33 cellular contexts compared by ENCODE assay signal in the genomic region with DNA sequence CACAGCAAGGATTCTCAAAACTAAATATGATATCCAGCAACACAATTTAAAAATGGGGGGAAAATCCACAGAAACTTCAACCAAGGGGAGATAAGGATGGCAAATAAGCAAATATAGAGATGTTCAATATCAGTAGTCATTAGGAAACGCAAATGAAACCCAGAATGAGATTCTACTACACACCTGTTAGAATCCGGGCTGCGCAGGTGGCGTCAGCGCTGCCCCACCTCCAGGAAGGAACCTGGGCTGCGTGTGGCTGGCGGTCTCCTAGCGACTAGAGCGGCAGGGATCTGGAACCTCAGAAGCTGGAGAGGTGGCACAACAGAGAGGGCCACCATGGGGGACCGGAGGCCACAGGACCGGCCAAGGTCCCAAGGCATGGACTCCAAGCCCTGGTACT. TPM values are rescaled to one million over a fixed set of nuclear protein-coding genes. Genes with fewer than 3 reads are reported as not detected.
"Had no signal": no experiment of that assay in that cellular context is flagged by ENCODE, and none has a peak within 500 bp of the region (broad histone marks: within the 10 kb centered on the region; RNA-seq: fewer than 3 reads in every experiment).

Gene FAM47B, plus strand, starts transcription at position 301 of the 400 bp plus-strand sequence. Its CDS starts 36 bp downstream, at position 337.

- H3K27ac ChIP-seq: stomach, suprapubic skin, thoracic aorta, thyroid gland, tibial artery, tibial nerve, transverse colon, upper lobe of left lung, upper lobe of right lung, uterus, vagina had no signal

- H3K4me3 ChIP-seq: stomach, suprapubic skin, thoracic aorta, thyroid gland, tibial artery, tibial nerve, transverse colon, upper lobe of left lung, upper lobe of right lung, uterus, vagina had no signal

- H3K27me3 ChIP-seq: stomach, suprapubic skin, thyroid gland, tibial artery, tibial nerve, transverse colon, upper lobe of left lung, upper lobe of right lung, uterus, vagina had no signal

- H3K27me3 Mint-ChIP-seq: stimulated activated memory B cell treated with anti-CD40 and anti-IgM and Interleukin-4, amounts not matched to agents 10 μg/mL and 1 μg/mL and 100 μg/mL, for 72 hours; stimulated activated naive B cell treated with anti-CD40 and anti-IgM and Interleukin-4, amounts not matched to agents 10 μg/mL and 1 μg/mL and 100 μg/mL, for 72 hours; stimulated activated naive CD8-positive, alpha-beta T cell treated with anti-CD3 and anti-CD28 coated beads, Interleukin-15, amount 100 ng/mL, for 72 hours; stimulated activated naive CD8-positive, alpha-beta T cell treated with anti-CD3 and anti-CD28 coated beads, Interleukin-15, Interleukin-2, amounts not matched to agents 100 ng/mL and 50 ng/mL, for 24 hours; type B pancreatic cell had no signal

- H3K36me3 ChIP-seq: stomach, suprapubic skin, thoracic aorta, thyroid gland, tibial artery, tibial nerve, transverse colon, upper lobe of left lung, upper lobe of right lung, uterus, vagina had no signal

- H3K27ac Mint-ChIP-seq: stimulated activated effector memory CD8-positive, alpha-beta T cell treated with anti-CD3 and anti-CD28 coated beads, Interleukin-12 subunit alpha, Interleukin-12 subunit beta, amount 100 ng/mL, for 72 hours; stimulated activated memory B cell treated with anti-CD40 and anti-IgM and Interleukin-4, amounts not matched to agents 10 μg/mL and 1 μg/mL and 100 μg/mL, for 72 hours; stimulated activated naive B cell treated with anti-CD40 and anti-IgM and Interleukin-4, amounts not matched to agents 10 μg/mL and 1 μg/mL and 100 μg/mL, for 72 hours; stimulated activated naive CD8-positive, alpha-beta T cell treated with anti-CD3 and anti-CD28 coated beads, Interleukin-15, amount 100 ng/mL, for 72 hours; stimulated activated naive CD8-positive, alpha-beta T cell treated with anti-CD3 and anti-CD28 coated beads, Interleukin-15, Interleukin-2, amounts not matched to agents 100 ng/mL and 50 ng/mL, for 24 hours; type B pancreatic cell had no signal

- DNase-seq: stimulated activated CD4-positive, alpha-beta T cell treated with anti-CD3 and anti-CD28 coated beads, Interleukin-2, amount 100 ng/mL, for 48 hours; stimulated activated CD4-positive, alpha-beta T cell treated with anti-CD3 and anti-CD28 coated beads, Interleukin-4, amount 100 ng/mL, for 1 hour; stimulated activated CD4-positive, alpha-beta T cell treated with anti-CD3 and anti-CD28 coated beads, Interleukin-4, amount 100 ng/mL, for 24 hours; stimulated activated CD4-positive, alpha-beta T cell treated with anti-CD3 and anti-CD28 coated beads, Interleukin-4, amount 100 ng/mL, for 4 hours; stimulated activated CD8-positive, alpha-beta memory T cell treated with anti-CD3 and anti-CD28 coated beads, Interleukin-4, amount 100 ng/mL, for 48 hours; stimulated activated naive B cell treated with anti-CD40 and anti-IgM and Interleukin-4, amounts not matched to agents 10 μg/mL and 1 μg/mL and 100 μg/mL, for 72 hours; stimulated activated naive CD4-positive, alpha-beta T cell; stimulated activated naive CD4-positive, alpha-beta T cell treated with Interleukin-2 at 50 U/mL for 16 hours; stimulated activated naive CD8-positive, alpha-beta T cell treated with anti-CD3 and anti-CD28 coated beads, Interleukin-15, amount 100 ng/mL, for 72 hours; stimulated activated naive CD8-positive, alpha-beta T cell treated with anti-CD3 and anti-CD28 coated beads, Interleukin-15, Interleukin-2, amounts not matched to agents 100 U/mL and 50 U/mL, for 24 hours; stomach; substantia nigra; thyroid gland; tibial artery; transverse colon; trophoblast cell; upper lobe of right lung; uterus had no signal

- H3K4me1 Mint-ChIP-seq: stimulated activated effector memory CD8-positive, alpha-beta T cell treated with anti-CD3 and anti-CD28 coated beads, Interleukin-12 subunit alpha, Interleukin-12 subunit beta, amount 100 ng/mL, for 72 hours; stimulated activated memory B cell treated with anti-CD40 and anti-IgM and Interleukin-4, amounts not matched to agents 10 μg/mL and 1 μg/mL and 100 μg/mL, for 72 hours; stimulated activated naive B cell treated with anti-CD40 and anti-IgM and Interleukin-4, amounts not matched to agents 10 μg/mL and 1 μg/mL and 100 μg/mL, for 72 hours; stimulated activated naive CD8-positive, alpha-beta T cell treated with anti-CD3 and anti-CD28 coated beads, Interleukin-15, amount 100 ng/mL, for 72 hours had no signal

- H3K36me3 Mint-ChIP-seq: stimulated activated effector memory CD8-positive, alpha-beta T cell treated with anti-CD3 and anti-CD28 coated beads, Interleukin-12 subunit alpha, Interleukin-12 subunit beta, amount 100 ng/mL, for 72 hours; stimulated activated memory B cell treated with anti-CD40 and anti-IgM and Interleukin-4, amounts not matched to agents 10 μg/mL and 1 μg/mL and 100 μg/mL, for 72 hours; stimulated activated naive B cell treated with anti-CD40 and anti-IgM and Interleukin-4, amounts not matched to agents 10 μg/mL and 1 μg/mL and 100 μg/mL, for 72 hours; type B pancreatic cell had no signal

- H3K4me1 ChIP-seq: stomach, suprapubic skin, thyroid gland, tibial artery, tibial nerve, transverse colon, upper lobe of left lung, upper lobe of right lung, uterus, vagina had no signal

- H3K9me3 Mint-ChIP-seq: stimulated activated effector memory CD8-positive, alpha-beta T cell treated with anti-CD3 and anti-CD28 coated beads, Interleukin-12 subunit alpha, Interleukin-12 subunit beta, amount 100 ng/mL, for 72 hours; stimulated activated naive CD8-positive, alpha-beta T cell treated with anti-CD3 and anti-CD28 coated beads, Interleukin-15, amount 100 ng/mL, for 72 hours; stimulated activated naive CD8-positive, alpha-beta T cell treated with anti-CD3 and anti-CD28 coated beads, Interleukin-15, Interleukin-2, amounts not matched to agents 100 ng/mL and 50 ng/mL, for 24 hours had no signal

- H3K4me3 Mint-ChIP-seq: stimulated activated effector memory CD8-positive, alpha-beta T cell treated with anti-CD3 and anti-CD28 coated beads, Interleukin-12 subunit alpha, Interleukin-12 subunit beta, amount 100 ng/mL, for 72 hours; stimulated activated memory B cell treated with anti-CD40 and anti-IgM and Interleukin-4, amounts not matched to agents 10 μg/mL and 1 μg/mL and 100 μg/mL, for 72 hours; stimulated activated naive B cell treated with anti-CD40 and anti-IgM and Interleukin-4, amounts not matched to agents 10 μg/mL and 1 μg/mL and 100 μg/mL, for 72 hours; stimulated activated naive CD8-positive, alpha-beta T cell treated with anti-CD3 and anti-CD28 coated beads, Interleukin-15, amount 100 ng/mL, for 72 hours; stimulated activated naive CD8-positive, alpha-beta T cell treated with anti-CD3 and anti-CD28 coated beads, Interleukin-15, Interleukin-2, amounts not matched to agents 100 ng/mL and 50 ng/mL, for 24 hours; type B pancreatic cell had no signal

- FAIRE-seq: urothelium cell line had no signal

- H3K9me3 ChIP-seq: suprapubic skin, thoracic aorta, thyroid gland, tibial artery, transverse colon, upper lobe of left lung, upper lobe of right lung, uterus, vagina had no signal

RNA-seq across cellular contexts. Expression of gene FAM47B, which starts in this region (rescaled TPM):
- total RNA-seq: stomach, subcutaneous adipose tissue, suprapubic skin, temporal lobe, thoracic aorta, thyroid gland, tibial nerve, transverse colon, upper lobe of left lung, upper lobe of right lung, ureter, urinary bladder, uterus, vagina had no signal
- polyA plus RNA-seq: stomach, thymus, urinary bladder had no signal
